In the genomic region with DNA sequence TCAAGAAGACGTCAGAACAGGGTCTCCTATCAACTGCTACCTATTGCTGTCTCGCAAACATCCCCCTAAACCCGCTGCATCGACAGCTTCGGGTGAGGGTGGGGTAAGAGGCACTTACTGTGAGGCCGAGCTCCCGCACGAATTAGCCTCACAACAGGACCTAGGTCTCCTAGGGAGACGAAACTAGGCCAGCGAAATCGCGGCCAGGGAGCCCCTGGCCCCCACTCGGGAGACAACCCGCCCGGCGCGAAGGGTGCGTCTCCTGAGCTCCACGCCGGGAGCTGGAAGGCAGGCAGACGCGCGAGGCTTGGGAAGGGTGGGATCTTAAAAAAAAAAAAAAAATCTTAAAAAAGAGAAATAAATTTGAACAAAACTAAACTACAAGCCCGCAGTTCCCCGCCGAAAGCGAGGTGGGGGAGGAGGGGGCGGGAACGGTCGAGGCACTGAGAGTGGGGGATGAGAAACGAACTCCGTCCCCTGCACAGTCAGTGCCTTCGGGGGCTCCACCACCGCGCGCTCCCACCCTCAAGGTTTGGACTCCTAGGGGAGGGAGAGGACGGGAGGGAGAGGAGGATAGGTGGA, we compare ENCODE assay signal across 7 cellular contexts. TPM values are rescaled to one million over a fixed set of nuclear protein-coding genes. Genes with fewer than 3 reads are reported as not detected.
DNase-seq lines count a peak whose midpoint lies in the region; ATAC-seq and TF ChIP-seq lines count a peak whose summit lies in the region.

No MANE protein-coding gene starts in this region.

- no peak for TF ChIP-seq POLR2A in tibial nerve (IDR thresholded peaks at IDR 0.05)

- ATAC-seq in GM21381 (IDR thresholded peaks at IDR 0.05; ENCODE audit: unreplicated experiment) (no peak), GM18519 (IDR thresholded peaks at IDR 0.05; ENCODE audit: low FRiP score, unreplicated experiment) (no peak)

- TF ChIP-seq CTCF in fibroblast of pulmonary artery (IDR thresholded peaks at IDR 0.05; ENCODE audit: low read length, missing control alignments) (no peak), tibial nerve (IDR thresholded peaks at IDR 0.05) (no peak)

- no peak for TF ChIP-seq EP300 in tibial nerve (IDR thresholded peaks at IDR 0.05)

- H3K9ac ChIP-seq in adipocyte (ENCODE audit: low read length) = peak overlapping the region; percentile 47

- DNase-seq in adipocyte (ENCODE audit: low read depth) (no peak), fibroblast of pulmonary artery (ENCODE audit: low read depth) (no peak), tibial nerve (ENCODE audit: low spot score in 2 of 2) (no peak), NCI-H748 (lab: John Stamatoyannopoulos, UW; ENCODE audit: unreplicated experiment) (no peak)

- 9 to 16% methylated on average over 37 of the region's 37 CpGs for WGBS in tibial nerve, 2 donors

- H3K4me1 ChIP-seq in adipocyte (ENCODE audit: control insufficient read depth, insufficient read depth, low read length) (peaks cover 41% of the 10 kb centered on the region), muscle layer of duodenum (ENCODE audit: control insufficient read depth in 1 of 2, insufficient read depth in 2 of 2, low read length in 2 of 2) (peaks cover 0 to 48% of the 10 kb centered on the region in 2 donors), tibial nerve (peaks cover 0 to 76% (median 18%) of the 10 kb centered on the region in 4 donors)

- peaks cover 89% of the 10 kb centered on the region for H3K27me3 ChIP-seq in adipocyte (replicated peaks; ENCODE audit: control insufficient read depth, insufficient read depth, low read length)
- peaks cover 50% of the 10 kb centered on the region for H3K27me3 ChIP-seq in muscle layer of duodenum (ENCODE audit: low read depth, low read length)
- H3K27me3 ChIP-seq in tibial nerve = peaks cover 0 to 61% of the 10 kb centered on the region in 2 donors

- peak overlapping the region; percentile 77 for H3K4me3 ChIP-seq in adipocyte (ENCODE audit: low read length)
- peak overlapping the region; percentile 52 for H3K4me3 ChIP-seq in fibroblast of pulmonary artery (replicated peaks; ENCODE audit: low read depth, low read length)
- peak overlapping the region; percentile 63 to 78 for H3K4me3 ChIP-seq in muscle layer of duodenum (ENCODE audit: low read depth in 1 of 2, low read length in 2 of 2)
- peak overlapping the region; percentile 31 to 61 (median 46) for H3K4me3 ChIP-seq in tibial nerve

- H3K36me3 ChIP-seq in adipocyte (ENCODE audit: control insufficient read depth, insufficient read depth, low read length, severe bottlenecking) (no peaks in the 10 kb centered on the region), muscle layer of duodenum (ENCODE audit: control insufficient read depth in 1 of 2, insufficient read depth in 2 of 2, low read length in 2 of 2) (no peaks in the 10 kb centered on the region), tibial nerve (no peaks in the 10 kb centered on the region)

- peak overlapping the region; percentile 72 for H3K27ac ChIP-seq in muscle layer of duodenum (ENCODE audit: low read length)
- H3K27ac ChIP-seq in tibial nerve = peak overlapping the region; percentile 35 to 83 (median 69)

- H3K9me3 ChIP-seq in adipocyte (ENCODE audit: control insufficient read depth, low read length) (no peaks in the 10 kb centered on the region), muscle layer of duodenum (ENCODE audit: control insufficient read depth in 1 of 2, low read length in 2 of 2) (no peaks in the 10 kb centered on the region), tibial nerve (no peaks in the 10 kb centered on the region)

RNA-seq across cellular contexts. Expression of gene NFIB, which starts 33.0 kb away (rescaled TPM):
- total RNA-seq in tibial nerve = 100 to 1,000 TPM in 1 of 4 donors, 10 to 100 TPM in 3; 52.1 to 125 (median 78.1) TPM
